1 cellular context compared by ENCODE assay signal in genomic region chr16:11535494-11535893, GRCh38.
TF ChIP-seq lines count a peak whose summit lies in the region.

No MANE protein-coding gene starts in this region.

TF ChIP-seq in SK-N-SH treated with all-trans-retinoic acid at 6 μM for 48 hours, 23 proteins besides CTCF, POLR2A, EP300 and RAD21 (continued from another document):
- TF ChIP-seq, protein P1, sequence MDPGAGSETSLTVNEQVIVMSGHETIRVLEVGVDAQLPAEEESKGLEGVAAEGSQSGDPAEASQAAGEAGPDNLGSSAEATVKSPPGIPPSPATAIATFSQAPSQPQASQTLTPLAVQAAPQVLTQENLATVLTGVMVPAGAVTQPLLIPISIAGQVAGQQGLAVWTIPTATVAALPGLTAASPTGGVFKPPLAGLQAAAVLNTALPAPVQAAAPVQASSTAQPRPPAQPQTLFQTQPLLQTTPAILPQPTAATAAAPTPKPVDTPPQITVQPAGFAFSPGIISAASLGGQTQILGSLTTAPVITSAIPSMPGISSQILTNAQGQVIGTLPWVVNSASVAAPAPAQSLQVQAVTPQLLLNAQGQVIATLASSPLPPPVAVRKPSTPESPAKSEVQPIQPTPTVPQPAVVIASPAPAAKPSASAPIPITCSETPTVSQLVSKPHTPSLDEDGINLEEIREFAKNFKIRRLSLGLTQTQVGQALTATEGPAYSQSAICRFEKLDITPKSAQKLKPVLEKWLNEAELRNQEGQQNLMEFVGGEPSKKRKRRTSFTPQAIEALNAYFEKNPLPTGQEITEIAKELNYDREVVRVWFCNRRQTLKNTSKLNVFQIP (CRISPR knock-in tag; IDR thresholded peaks at IDR 0.05; ENCODE audit: borderline replicate concordance, low read depth), result no peak
- TF ChIP-seq, protein P2, sequence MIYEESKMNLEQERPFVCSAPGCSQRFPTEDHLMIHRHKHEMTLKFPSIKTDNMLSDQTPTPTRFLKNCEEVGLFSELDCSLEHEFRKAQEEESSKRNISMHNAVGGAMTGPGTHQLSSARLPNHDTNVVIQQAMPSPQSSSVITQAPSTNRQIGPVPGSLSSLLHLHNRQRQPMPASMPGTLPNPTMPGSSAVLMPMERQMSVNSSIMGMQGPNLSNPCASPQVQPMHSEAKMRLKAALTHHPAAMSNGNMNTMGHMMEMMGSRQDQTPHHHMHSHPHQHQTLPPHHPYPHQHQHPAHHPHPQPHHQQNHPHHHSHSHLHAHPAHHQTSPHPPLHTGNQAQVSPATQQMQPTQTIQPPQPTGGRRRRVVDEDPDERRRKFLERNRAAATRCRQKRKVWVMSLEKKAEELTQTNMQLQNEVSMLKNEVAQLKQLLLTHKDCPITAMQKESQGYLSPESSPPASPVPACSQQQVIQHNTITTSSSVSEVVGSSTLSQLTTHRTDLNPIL (CRISPR knock-in tag; IDR thresholded peaks at IDR 0.05; ENCODE audit: low read depth), result no peak
- TF ChIP-seq ESRRG (CRISPR knock-in tag; IDR thresholded peaks at IDR 0.05) (no peak), ZNF8 (CRISPR knock-in tag; IDR thresholded peaks at IDR 0.05) (no peak), TOX (CRISPR knock-in tag; IDR thresholded peaks at IDR 0.05; ENCODE audit: borderline replicate concordance) (no peak), BACH2 (CRISPR knock-in tag; IDR thresholded peaks at IDR 0.05; ENCODE audit: borderline replicate concordance) (no peak), SNAI2 (CRISPR knock-in tag; IDR thresholded peaks at IDR 0.05) (no peak), ZNF565 (CRISPR knock-in tag; conservative IDR thresholded peaks at IDR 0.05; ENCODE audit: low read depth) (no peak), ZFP3 (CRISPR knock-in tag; IDR thresholded peaks at IDR 0.05) (no peak)
- TF ChIP-seq, protein P3, sequence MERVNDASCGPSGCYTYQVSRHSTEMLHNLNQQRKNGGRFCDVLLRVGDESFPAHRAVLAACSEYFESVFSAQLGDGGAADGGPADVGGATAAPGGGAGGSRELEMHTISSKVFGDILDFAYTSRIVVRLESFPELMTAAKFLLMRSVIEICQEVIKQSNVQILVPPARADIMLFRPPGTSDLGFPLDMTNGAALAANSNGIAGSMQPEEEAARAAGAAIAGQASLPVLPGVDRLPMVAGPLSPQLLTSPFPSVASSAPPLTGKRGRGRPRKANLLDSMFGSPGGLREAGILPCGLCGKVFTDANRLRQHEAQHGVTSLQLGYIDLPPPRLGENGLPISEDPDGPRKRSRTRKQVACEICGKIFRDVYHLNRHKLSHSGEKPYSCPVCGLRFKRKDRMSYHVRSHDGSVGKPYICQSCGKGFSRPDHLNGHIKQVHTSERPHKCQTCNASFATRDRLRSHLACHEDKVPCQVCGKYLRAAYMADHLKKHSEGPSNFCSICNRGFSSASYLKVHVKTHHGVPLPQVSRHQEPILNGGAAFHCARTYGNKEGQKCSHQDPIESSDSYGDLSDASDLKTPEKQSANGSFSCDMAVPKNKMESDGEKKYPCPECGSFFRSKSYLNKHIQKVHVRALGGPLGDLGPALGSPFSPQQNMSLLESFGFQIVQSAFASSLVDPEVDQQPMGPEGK (CRISPR knock-in tag; IDR thresholded peaks at IDR 0.05; ENCODE audit: borderline replicate concordance), result no peak
